ENCODE assay signal across 6 cellular contexts in genomic region chr21:6158171-6158570, GRCh38.
DNase-seq lines count a peak whose midpoint lies in the region; ATAC-seq, FAIRE-seq and TF ChIP-seq lines count a peak whose summit lies in the region.
"Not testable (repeated sequence)": the region's sequence is repeated elsewhere in the genome, so short reads cannot be mapped to it uniquely, and the experiment has no call there.

No MANE protein-coding gene starts in this region.

- H3K27me3 ChIP-seq in GM12878 (replicated peaks in 1 of 2; ENCODE audit: control insufficient read depth in 2 of 2, insufficient read depth in 2 of 2, low read length in 1 of 2), result not testable (repeated sequence)

- not testable (repeated sequence) for BruUV-seq in GM12878 (replicated peaks; lab: Mats Ljungman, UMichigan)

- not testable (repeated sequence) for TF ChIP-seq RAD21 in GM12878 (IDR thresholded peaks at IDR 0.05; ENCODE audit: insufficient read depth, low read depth, low read length)

- not testable (repeated sequence) for H4K20me1 ChIP-seq in GM12878 (ENCODE audit: control insufficient read depth, insufficient read depth)

- TF ChIP-seq POLR2A in GM12878 (IDR thresholded peaks at IDR 0.05; ENCODE audit: low read depth, low read length), result not testable (repeated sequence)

- H3K27ac ChIP-seq in GM12878 (ENCODE audit: control insufficient read depth, insufficient read depth), result not testable (repeated sequence)

- H3K4me3 ChIP-seq in GM12878, result not testable (repeated sequence)

- not testable (repeated sequence) for TF ChIP-seq EP300 in GM12878 (IDR thresholded peaks at IDR 0.05; ENCODE audit: borderline replicate concordance in 1 of 2, control insufficient read depth in 1 of 2, low read depth in 2 of 2, low read length in 2 of 2)

- H3K9ac ChIP-seq in GM12878 (ENCODE audit: control insufficient read depth, insufficient read depth, low read length), result not testable (repeated sequence)

- intact Hi-C loops in activated B cell treated with CpG ODN at 0.5 μM for 24 hours (cut with micrococcal nuclease); activated naive CD4-positive, alpha-beta T cell treated with anti-CD3 and anti-CD28 coated beads for 36 hours (cut with micrococcal nuclease); GM12878 (cut with micrococcal nuclease; ENCODE audit: unreplicated experiment); sciatic nerve (cut with DNase I): not testable (repeated sequence)

- SMC1A ChIA-PET in GM12878 (lab: Charles Lee; ENCODE audit: uncharacterized antibody, unreplicated experiment), result not testable (repeated sequence)

- not testable (repeated sequence) for H2AFZ ChIP-seq in GM12878 (ENCODE audit: control insufficient read depth, low read depth, low read length)

- in situ Hi-C loops in GM12878 (cut with MboI), result not testable (repeated sequence)

- H3K36me3 ChIP-seq in GM12878 (ENCODE audit: control insufficient read depth in 2 of 2, insufficient read depth in 2 of 2, low read length in 1 of 2), result not testable (repeated sequence)

- H3K36me3 Mint-ChIP-seq in activated B cell treated with CpG ODN at 0.5 μM for 24 hours (ENCODE audit: low read depth); activated naive CD4-positive, alpha-beta T cell treated with anti-CD3 and anti-CD28 coated beads for 36 hours (ENCODE audit: low read depth); memory B cell; stimulated activated memory B cell treated with anti-CD40 and anti-IgM and Interleukin-4, amounts not matched to agents 10 μg/mL and 1 μg/mL and 100 μg/mL, for 72 hours: not testable (repeated sequence)

- not testable (repeated sequence) for H3K4me1 ChIP-seq in GM12878 (ENCODE audit: control insufficient read depth, insufficient read depth, low read length)

- DNase-seq in activated B cell treated with CpG ODN at 0.5 μM for 24 hours; GM12878 (ENCODE audit: low read depth, low spot score): not testable (repeated sequence)
- peak; percentile 2 for DNase-seq in activated naive CD4-positive, alpha-beta T cell treated with anti-CD3 and anti-CD28 coated beads for 36 hours
- peak in 1 of 2 donors; percentile 10 for DNase-seq in memory B cell (ENCODE audit: low spot score in 2 of 2)
- DNase-seq in sciatic nerve (ENCODE audit: low spot score), result peak; percentile 10

- H3K27ac Mint-ChIP-seq in activated B cell treated with CpG ODN at 0.5 μM for 24 hours; activated naive CD4-positive, alpha-beta T cell treated with anti-CD3 and anti-CD28 coated beads for 36 hours; memory B cell; stimulated activated memory B cell treated with anti-CD40 and anti-IgM and Interleukin-4, amounts not matched to agents 10 μg/mL and 1 μg/mL and 100 μg/mL, for 72 hours: not testable (repeated sequence)

- not testable (repeated sequence) for H3K4me2 ChIP-seq in GM12878 (ENCODE audit: control insufficient read depth, insufficient read depth)

- RAD21 ChIA-PET in GM12878 (lab: Charles Lee; ENCODE audit: unreplicated experiment), result not testable (repeated sequence)

- not testable (repeated sequence) for H3K9me3 ChIP-seq in GM12878 (replicated peaks; ENCODE audit: control insufficient read depth, insufficient read depth, low read length)

- POLR2A ChIA-PET in activated B cell treated with CpG ODN at 0.5 μM for 24 hours (lab: Charles Lee); GM12878 (lab: Charles Lee): not testable (repeated sequence)

- H3K9me3 Mint-ChIP-seq in activated B cell treated with CpG ODN at 0.5 μM for 24 hours; activated naive CD4-positive, alpha-beta T cell treated with anti-CD3 and anti-CD28 coated beads for 36 hours; memory B cell; stimulated activated memory B cell treated with anti-CD40 and anti-IgM and Interleukin-4, amounts not matched to agents 10 μg/mL and 1 μg/mL and 100 μg/mL, for 72 hours: not testable (repeated sequence)

- not testable (repeated sequence) for FAIRE-seq in GM12878 (lab: Jason Lieb, UNC)

- H3K4me3 Mint-ChIP-seq in activated B cell treated with CpG ODN at 0.5 μM for 24 hours; activated naive CD4-positive, alpha-beta T cell treated with anti-CD3 and anti-CD28 coated beads for 36 hours; memory B cell; stimulated activated memory B cell treated with anti-CD40 and anti-IgM and Interleukin-4, amounts not matched to agents 10 μg/mL and 1 μg/mL and 100 μg/mL, for 72 hours: not testable (repeated sequence)

- not testable (repeated sequence) for H3K4me1 Mint-ChIP-seq in activated B cell treated with CpG ODN at 0.5 μM for 24 hours; activated naive CD4-positive, alpha-beta T cell treated with anti-CD3 and anti-CD28 coated beads for 36 hours (ENCODE audit: low read depth); memory B cell; stimulated activated memory B cell treated with anti-CD40 and anti-IgM and Interleukin-4, amounts not matched to agents 10 μg/mL and 1 μg/mL and 100 μg/mL, for 72 hours

- no CpG with 5 or more reads among the region's 9 CpGs for WGBS in GM12878 (ENCODE audit: insufficient coverage, insufficient replicate concordance, low lambda C conversion rate, missing lambda C conversion rate)

- H3K79me2 ChIP-seq in GM12878 (ENCODE audit: control insufficient read depth, insufficient read depth, low read length), result not testable (repeated sequence)

- not testable (repeated sequence) for H3K27me3 Mint-ChIP-seq in activated B cell treated with CpG ODN at 0.5 μM for 24 hours; activated naive CD4-positive, alpha-beta T cell treated with anti-CD3 and anti-CD28 coated beads for 36 hours (ENCODE audit: low read depth); memory B cell; stimulated activated memory B cell treated with anti-CD40 and anti-IgM and Interleukin-4, amounts not matched to agents 10 μg/mL and 1 μg/mL and 100 μg/mL, for 72 hours

- CTCF ChIA-PET in activated B cell treated with CpG ODN at 0.5 μM for 24 hours (lab: Charles Lee); activated naive CD4-positive, alpha-beta T cell treated with anti-CD3 and anti-CD28 coated beads for 36 hours (lab: Charles Lee); GM12878 (lab: Yijun Ruan, JAX): not testable (repeated sequence)

- ATAC-seq in activated B cell treated with CpG ODN at 0.5 μM for 24 hours (ENCODE audit: low read depth) (peak; percentile 30), GM12878 (peak; percentile 71), memory B cell (ENCODE audit: low read depth) (peak; percentile 33)
- ATAC-seq in sciatic nerve, result not testable (repeated sequence)
- ATAC-seq in stimulated activated memory B cell treated with anti-CD40 and anti-IgM and Interleukin-4, amounts not matched to agents 10 μg/mL and 1 μg/mL and 100 μg/mL, for 72 hours, result peak; percentile 71

- TF ChIP-seq CTCF in activated B cell treated with CpG ODN at 0.5 μM for 24 hours (IDR thresholded peaks at IDR 0.05); GM12878 (IDR thresholded peaks at IDR 0.05 in 2 of 3, conservative IDR thresholded peaks at IDR 0.05 in 1 of 3; ENCODE audit: control insufficient read depth in 2 of 3, extremely low read depth in 1 of 3, insufficient read depth in 1 of 3, low read depth in 3 of 3, low read length in 3 of 3): not testable (repeated sequence)
